9 cellular contexts compared by ENCODE assay signal in the genomic region with DNA sequence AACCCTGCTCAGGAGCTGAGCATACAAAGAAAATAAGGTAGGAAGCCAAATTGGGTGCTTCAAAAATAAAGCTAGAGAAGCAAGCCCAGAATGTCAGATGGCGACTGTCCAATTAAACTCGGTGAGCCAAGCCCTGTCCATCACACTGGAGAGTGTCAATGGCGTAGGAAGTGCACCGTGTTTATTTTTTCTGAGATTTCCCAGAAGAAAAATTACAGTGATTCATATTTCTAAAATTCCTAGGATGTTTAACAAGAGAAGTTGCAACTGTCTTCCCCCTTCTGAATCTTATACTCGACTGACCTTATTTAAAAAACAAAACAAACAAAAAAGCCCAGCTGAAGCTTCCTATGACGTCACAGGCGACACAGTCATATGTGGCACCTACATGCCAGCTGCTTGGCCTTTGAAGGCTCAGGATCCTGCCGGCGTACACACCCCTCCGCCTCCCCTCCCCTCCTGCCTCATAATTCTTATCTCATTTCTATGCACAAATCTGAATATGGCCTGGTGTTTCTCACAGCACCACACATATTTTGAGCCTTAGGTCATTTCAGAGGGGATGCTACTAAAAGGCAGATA.
DNase-seq lines count a peak whose midpoint lies in the region; ATAC-seq, FAIRE-seq and TF ChIP-seq lines count a peak whose summit lies in the region.
"Had no signal": no experiment of that assay in that cellular context is flagged by ENCODE, and none has a peak within 500 bp of the region (broad histone marks: within the 10 kb centered on the region; RNA-seq: fewer than 3 reads in every experiment).

No MANE protein-coding gene starts in this region.

- H3K36me3 Mint-ChIP-seq in glutamatergic neuron (ENCODE audit: unreplicated experiment) = peaks cover 6% of the 10 kb centered on the region

- peak overlapping the region; percentile 77 for H3K27ac Mint-ChIP-seq in glutamatergic neuron (ENCODE audit: unreplicated experiment)

- H3K36me3 ChIP-seq in small intestine (ENCODE audit: control insufficient read depth in 2 of 2, insufficient read depth in 2 of 2, low read length in 2 of 2) = no peaks in the 10 kb centered on the region

- H3K27me3 ChIP-seq in small intestine (ENCODE audit: control insufficient read depth in 2 of 2, insufficient read depth in 2 of 2, low read length in 2 of 2) = no peaks in the 10 kb centered on the region
- H3K27me3 ChIP-seq: BLaER1 had no signal

- FAIRE-seq in small intestine (lab: Jason Lieb, UNC) = no peak

- H3K27me3 Mint-ChIP-seq in glutamatergic neuron (ENCODE audit: unreplicated experiment) = no peaks in the 10 kb centered on the region

- H3K9me3 Mint-ChIP-seq in glutamatergic neuron (ENCODE audit: unreplicated experiment) = peaks cover 12% of the 10 kb centered on the region

- peaks cover 2 to 21% of the 10 kb centered on the region in 2 donors for H3K4me1 ChIP-seq in small intestine (ENCODE audit: control insufficient read depth in 2 of 2, insufficient read depth in 1 of 2, low read depth in 1 of 2, low read length in 1 of 2)

- no peak overlapping the region for H3K4me3 Mint-ChIP-seq in glutamatergic neuron (ENCODE audit: unreplicated experiment)

- no peak overlapping the region for H3K4me3 ChIP-seq in small intestine (ENCODE audit: low read depth in 1 of 2, low read length in 2 of 2)
- H3K4me3 ChIP-seq: BLaER1 had no signal

- H3K9me3 ChIP-seq in small intestine (ENCODE audit: control insufficient read depth, low read depth) = no peaks in the 10 kb centered on the region
- H3K9me3 ChIP-seq: BLaER1 had no signal

- H3K4me1 Mint-ChIP-seq in glutamatergic neuron (ENCODE audit: low read depth, unreplicated experiment) = peaks cover 53% of the 10 kb centered on the region

- TF ChIP-seq CTCF in glutamatergic neuron (IDR thresholded peaks at IDR 0.05; ENCODE audit: partially characterized antibody, unreplicated experiment) = no peak

- peak overlapping the region in 1 of 2 donors; percentile 67 for H3K27ac ChIP-seq in small intestine (ENCODE audit: low read depth in 1 of 2, low read length in 1 of 2)
- H3K27ac ChIP-seq: BLaER1 had no signal

- 50 to 75% (median 64%) methylated on average over 10 of the region's 10 CpGs for WGBS in small intestine, 3 donors

- ATAC-seq in HG02623 (IDR thresholded peaks at IDR 0.05; ENCODE audit: unreplicated experiment) (no peak), GM19395 (IDR thresholded peaks at IDR 0.05; ENCODE audit: unreplicated experiment) (no peak)

- DNase-seq in DMS53 (lab: John Stamatoyannopoulos, UW) (peak; percentile 51), DMS53 treated with DMSO at 0.1 percent for 48 hours (lab: John Stamatoyannopoulos, UW; ENCODE audit: unreplicated experiment) (no peak), activated T-helper 1 cell treated with Interleukin-2 at 50 U/mL for 16 hours (ENCODE audit: low read depth) (peak; percentile 43), glutamatergic neuron (no peak), small intestine (no peak)
- DNase-seq in stimulated activated CD8-positive, alpha-beta memory T cell treated with anti-CD3 and anti-CD28 coated beads, Interleukin-4, amount 100 ng/mL, for 48 hours = peak; percentile 57

Comparison
In these comparisons a context has a peak if more than half of its experiments do, and no peak if none do; other contexts are left out.
1. DNase-seq: peak in DMS53 (single experiment), activated T-helper 1 cell treated with Interleukin-2 at 50 U/mL for 16 hours (single experiment) and stimulated activated CD8-positive, alpha-beta memory T cell treated with anti-CD3 and anti-CD28 coated beads, Interleukin-4, amount 100 ng/mL, for 48 hours (single experiment); none in DMS53 treated with DMSO at 0.1 percent for 48 hours (single experiment), glutamatergic neuron (single experiment) and small intestine (single experiment).